23 cellular contexts compared by ENCODE assay signal in the genomic region with DNA sequence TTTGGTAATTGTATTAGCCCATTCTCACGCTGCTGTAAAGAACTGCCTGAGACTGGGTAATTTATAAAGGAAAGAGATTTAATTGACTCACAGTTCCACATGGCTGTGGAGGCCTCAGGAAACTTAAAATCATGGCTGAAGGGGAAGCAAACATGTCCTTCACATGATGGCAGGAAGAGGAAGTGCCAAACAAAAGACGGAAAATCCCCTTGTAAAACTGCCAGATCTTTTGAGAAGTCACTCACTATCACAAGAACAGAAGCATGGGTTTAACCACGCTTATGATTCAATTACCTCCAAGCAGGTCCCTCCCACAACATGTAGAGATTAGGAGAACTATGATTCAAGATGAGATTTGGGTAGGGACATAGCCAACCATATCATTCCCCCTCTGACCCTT.
A peak's percentile ranks its signal among the peaks of the same experiment; 100 is the strongest.
DNase-seq lines count a peak whose midpoint lies in the region; ATAC-seq, FAIRE-seq and TF ChIP-seq lines count a peak whose summit lies in the region.
"Had no signal": no experiment of that assay in that cellular context is flagged by ENCODE, and none has a peak within 500 bp of the region (broad histone marks: within the 10 kb centered on the region; RNA-seq: fewer than 3 reads in every experiment).

No MANE protein-coding gene starts in this region.

- FAIRE-seq in GM12891 (lab: Jason Lieb, UNC) (no peak), endothelial cell of umbilical vein (lab: Jason Lieb, UNC) (no peak)
- FAIRE-seq: D721Med, RCC 7860 had no signal

- H3K27me3 ChIP-seq in endothelial cell of umbilical vein (ENCODE audit: control insufficient read depth in 2 of 2, insufficient read depth in 2 of 2, low read length in 2 of 2), result no peaks in the 10 kb centered on the region
- H3K27me3 ChIP-seq: SJSA1 had no signal

- CTCF ChIA-PET in endothelial cell of umbilical vein (lab: Charles Lee), result no interaction called here
- CTCF ChIA-PET in activated CD8-positive, alpha-beta memory T cell treated with anti-CD3 and anti-CD28 coated beads, Interleukin-2, amount 10 ng/mL, durations not matched to agents 7 days and 5 days (lab: Charles Lee), result no interaction called here
- CTCF ChIA-PET in RWPE1 (lab: Yijun Ruan, JAX), result no interaction called here

- no peak overlapping the region for H2AFZ ChIP-seq in endothelial cell of umbilical vein (ENCODE audit: low read depth, low read length)

- no peaks in the 10 kb centered on the region for H3K4me1 ChIP-seq in endothelial cell of umbilical vein (ENCODE audit: control insufficient read depth, extremely low read depth, insufficient read depth, low read length)
- H3K4me1 ChIP-seq: SJSA1 had no signal

- BruUV-seq in endothelial cell of umbilical vein (replicated peaks; lab: Mats Ljungman, UMichigan), result no TSS peak

- peaks cover 3% of the 10 kb centered on the region for H3K9me3 Mint-ChIP-seq in activated CD8-positive, alpha-beta memory T cell treated with anti-CD3 and anti-CD28 coated beads, Interleukin-2, amount 10 ng/mL, durations not matched to agents 7 days and 5 days (ENCODE audit: low read depth)

- ATAC-seq in activated CD8-positive, alpha-beta memory T cell treated with anti-CD3 and anti-CD28 coated beads, Interleukin-2, amount 10 ng/mL, durations not matched to agents 7 days and 5 days, result no peak
- ATAC-seq: Right ventricle myocardium inferior had no signal

- TF ChIP-seq POLR2A in GM12891 (IDR thresholded peaks at IDR 0.05; ENCODE audit: low read depth, low read length) (no peak), endothelial cell of umbilical vein (IDR thresholded peaks at IDR 0.05; ENCODE audit: low read depth, low read length) (no peak)

- H4K20me1 ChIP-seq in endothelial cell of umbilical vein (replicated peaks; ENCODE audit: control insufficient read depth, extremely low read depth, insufficient read depth, low read length), result no peaks in the 10 kb centered on the region

- no peak overlapping the region for H3K4me2 ChIP-seq in endothelial cell of umbilical vein (ENCODE audit: insufficient read depth, low read length)

- H3K27ac Mint-ChIP-seq in activated CD8-positive, alpha-beta memory T cell treated with anti-CD3 and anti-CD28 coated beads, Interleukin-2, amount 10 ng/mL, durations not matched to agents 7 days and 5 days, result no peak overlapping the region
- H3K27ac Mint-ChIP-seq: CD8-positive, alpha-beta memory T cell had no signal

- TF ChIP-seq CTCF in endothelial cell of umbilical vein (IDR thresholded peaks at IDR 0.05; ENCODE audit: extremely low read depth in 1 of 2, insufficient read depth in 1 of 2, low read depth in 1 of 2, low read length in 2 of 2) (no peak), RWPE1 (conservative IDR thresholded peaks at IDR 0.05; ENCODE audit: low read depth) (no peak)

- no peaks in the 10 kb centered on the region for H3K36me3 ChIP-seq in endothelial cell of umbilical vein (ENCODE audit: control insufficient read depth in 2 of 2, extremely low read depth in 1 of 2, insufficient read depth in 2 of 2, low read length in 2 of 2)
- H3K36me3 ChIP-seq: SJSA1 had no signal

- H3K9me3 ChIP-seq in endothelial cell of umbilical vein (replicated peaks; ENCODE audit: control insufficient read depth, insufficient read depth, low read length), result no peaks in the 10 kb centered on the region
- H3K9me3 ChIP-seq: SJSA1 had no signal

- H3K4me1 Mint-ChIP-seq in activated CD8-positive, alpha-beta memory T cell treated with anti-CD3 and anti-CD28 coated beads, Interleukin-2, amount 10 ng/mL, durations not matched to agents 7 days and 5 days, result no peaks in the 10 kb centered on the region
- H3K4me1 Mint-ChIP-seq: CD8-positive, alpha-beta memory T cell had no signal

- no peak for DNase-seq in GM12891 (ENCODE audit: insufficient read length, low spot score)
- peak; percentile 52 for DNase-seq in OCI-M1 (lab: John Stamatoyannopoulos, UW)
- DNase-seq in endothelial cell of umbilical vein (ENCODE audit: low read depth, low spot score), result peak; percentile 44
- DNase-seq in COR-L47 (lab: John Stamatoyannopoulos, UW), result no peak
- no peak for DNase-seq in activated CD8-positive, alpha-beta memory T cell treated with anti-CD3 and anti-CD28 coated beads, Interleukin-2, amount 10 ng/mL, durations not matched to agents 7 days and 5 days
- DNase-seq in RWPE1 (ENCODE audit: low spot score), result no peak
- DNase-seq in ACHN, result no peak
- DNase-seq: AML-193; C1 segment of cervical spinal cord; CD8-positive, alpha-beta memory T cell; EL; H7; MM.1S; NCI-H1092 treated with DMSO at 0.1 percent for 48 hours; NCI-H146; NCI-H2029; NCI-H226; NCI-H510A treated with DMSO at 0.1 percent for 48 hours; NCI-H82 had no signal

- H3K36me3 Mint-ChIP-seq in activated CD8-positive, alpha-beta memory T cell treated with anti-CD3 and anti-CD28 coated beads, Interleukin-2, amount 10 ng/mL, durations not matched to agents 7 days and 5 days, result no peaks in the 10 kb centered on the region
- H3K36me3 Mint-ChIP-seq: CD8-positive, alpha-beta memory T cell had no signal

- H3K4me3 Mint-ChIP-seq in activated CD8-positive, alpha-beta memory T cell treated with anti-CD3 and anti-CD28 coated beads, Interleukin-2, amount 10 ng/mL, durations not matched to agents 7 days and 5 days, result no peak overlapping the region
- H3K4me3 Mint-ChIP-seq: CD8-positive, alpha-beta memory T cell had no signal

- no peak overlapping the region for H3K4me3 ChIP-seq in endothelial cell of umbilical vein (replicated peaks in 1 of 3; ENCODE audit: insufficient read depth in 1 of 3, low read depth in 1 of 3, low read length in 3 of 3)
- H3K4me3 ChIP-seq: SJSA1 had no signal

- POLR2A ChIA-PET in endothelial cell of umbilical vein (lab: Charles Lee), result no interaction called here
- POLR2A ChIA-PET in RWPE1 (lab: Yijun Ruan, JAX; ENCODE audit: low non-redundant PET), result no interaction called here

- H3K9ac ChIP-seq in endothelial cell of umbilical vein (replicated peaks; ENCODE audit: extremely low read depth, insufficient read depth, low read length), result no peak overlapping the region

- H3K27ac ChIP-seq in endothelial cell of umbilical vein (ENCODE audit: insufficient read depth, low read depth, low read length) (no peak overlapping the region), RWPE1 (no peak overlapping the region)
- H3K27ac ChIP-seq: SJSA1 had no signal

- H3K9me1 ChIP-seq in endothelial cell of umbilical vein (replicated peaks; ENCODE audit: control insufficient read depth, extremely low read depth, insufficient read depth, low read length), result no peaks in the 10 kb centered on the region

- dilution Hi-C loops in endothelial cell of umbilical vein (cut with MboI; ENCODE audit: extremely low pct_ligation_motif_present, low sequenced_read_pairs), result no loop called here

- H3K27me3 Mint-ChIP-seq in activated CD8-positive, alpha-beta memory T cell treated with anti-CD3 and anti-CD28 coated beads, Interleukin-2, amount 10 ng/mL, durations not matched to agents 7 days and 5 days, result no peaks in the 10 kb centered on the region

- intact Hi-C loops in endothelial cell of umbilical vein (cut with micrococcal nuclease), result no loop called here

- no peaks in the 10 kb centered on the region for H3K79me2 ChIP-seq in endothelial cell of umbilical vein (ENCODE audit: control insufficient read depth, insufficient read depth, low read length)

- in situ Hi-C loops in ACHN (cut with HindIII; ENCODE audit: low pct_ligation_motif_present, low pct_unique_long_range_greater_than_20kb, low sequenced_read_pairs), result no loop called here

TF ChIP-seq in GM12891, 5 proteins besides CTCF, POLR2A, EP300 and RAD21:
- no peak for TF ChIP-seq PAX5 (IDR thresholded peaks at IDR 0.05; ENCODE audit: insufficient read depth, low read length, severe bottlenecking)
- no peak for TF ChIP-seq TAF1 (IDR thresholded peaks at IDR 0.05; ENCODE audit: low read depth, low read length)
- TF ChIP-seq SPI1 (IDR thresholded peaks at IDR 0.05; ENCODE audit: low read depth, low read length), result peak; percentile 24; the same call in 1 of the 2 replicates
TF ChIP-seq in GM12891: peak in this region for 1.

TF ChIP-seq in endothelial cell of umbilical vein, 7 proteins besides CTCF, POLR2A, EP300 and RAD21:
- no peak for TF ChIP-seq POLR2AphosphoS5 (IDR thresholded peaks at IDR 0.05; ENCODE audit: insufficient read depth, low read depth, low read length)
- TF ChIP-seq, protein P1, sequence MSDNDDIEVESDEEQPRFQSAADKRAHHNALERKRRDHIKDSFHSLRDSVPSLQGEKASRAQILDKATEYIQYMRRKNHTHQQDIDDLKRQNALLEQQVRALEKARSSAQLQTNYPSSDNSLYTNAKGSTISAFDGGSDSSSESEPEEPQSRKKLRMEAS (IDR thresholded peaks at IDR 0.05; ENCODE audit: insufficient read depth, insufficient read length), result no peak
- TF ChIP-seq JUN (IDR thresholded peaks at IDR 0.05; ENCODE audit: borderline replicate concordance, insufficient read depth, insufficient read length, low read depth), result no peak
- no peak for TF ChIP-seq GATA2 (IDR thresholded peaks at IDR 0.05; ENCODE audit: insufficient read depth, insufficient read length, low read depth, low read length)
- no peak for TF ChIP-seq MYC (IDR thresholded peaks at IDR 0.05; ENCODE audit: low read depth, low read length)
- no peak for TF ChIP-seq EZH2 (IDR thresholded peaks at IDR 0.05; ENCODE audit: borderline replicate concordance, low read depth, low read length, severe bottlenecking)
- TF ChIP-seq FOS (IDR thresholded peaks at IDR 0.05; ENCODE audit: borderline replicate concordance, insufficient read depth, low read length), result no peak
TF ChIP-seq in endothelial cell of umbilical vein: peak in this region for 0.

Comparison
In these comparisons a context has a peak if more than half of its experiments do, and no peak if none do; other contexts are left out.
1. DNase-seq: peak in OCI-M1 (single experiment) and endothelial cell of umbilical vein (single experiment); none in GM12891 (single experiment), COR-L47 (single experiment), activated CD8-positive, alpha-beta memory T cell treated with anti-CD3 and anti-CD28 coated beads, Interleukin-2, amount 10 ng/mL, durations not matched to agents 7 days and 5 days (single experiment), RWPE1 (single experiment) and ACHN (single experiment).